In genomic region chr3:36214460-36214859, GRCh38 we compare ENCODE assay signal across 20 cellular contexts.
DNase-seq lines count a peak whose midpoint lies in the region; ATAC-seq, FAIRE-seq and TF ChIP-seq lines count a peak whose summit lies in the region.
"Had no signal": no experiment of that assay in that cellular context is flagged by ENCODE, and none has a peak within 500 bp of the region (broad histone marks: within the 10 kb centered on the region; RNA-seq: fewer than 3 reads in every experiment).

No MANE protein-coding gene starts in this region.

- no peak for FAIRE-seq in A549 (lab: Jason Lieb, UNC)
- no peak for FAIRE-seq in H54 (lab: Jason Lieb, UNC)
- FAIRE-seq: RCC 7860 had no signal

- H3K27ac ChIP-seq in A549 (0 out of 6 replicates have a peak overlapping the region, but pooled peaks of 1 of the 2 experiments have one; percentile 44), thyroid gland (no peak overlapping the region), spleen (no peak overlapping the region)

- CTCF ChIA-PET in A549 (lab: Yijun Ruan, JAX) = no interaction called here

- H3K36me3 ChIP-seq in thyroid gland (no peaks in the 10 kb centered on the region), spleen (no peaks in the 10 kb centered on the region)

- intact Hi-C loops in thyroid gland (cut with DNase I) (no loop called here), spleen (cut with DNase I; ENCODE audit: low total_unique reads) (no loop called here)

- H3K9me3 ChIP-seq in A549 (no peaks in the 10 kb centered on the region), thyroid gland (no peaks in the 10 kb centered on the region), spleen (peaks cover 0 to 5% (median 0%) of the 10 kb centered on the region in 8 donors)

- H3K4me1 ChIP-seq in A549 (peaks cover 19% of the 10 kb centered on the region), thyroid gland (no peaks in the 10 kb centered on the region), spleen (no peaks in the 10 kb centered on the region)

- no peak for TF ChIP-seq CTCF in A549 (IDR thresholded peaks at IDR 0.05)
- TF ChIP-seq CTCF in thyroid gland (IDR thresholded peaks at IDR 0.05) = no peak
- TF ChIP-seq CTCF in spleen (IDR thresholded peaks at IDR 0.05 in 8 of 11, conservative IDR thresholded peaks at IDR 0.05 in 3 of 11) = no peak

- POLR2A ChIA-PET in A549 (lab: Yijun Ruan, JAX) = no interaction called here

- H3K4me2 ChIP-seq in A549 = peak overlapping the region; percentile 35

- DNase-seq in A549 (ENCODE audit: low read depth in 1 of 2, low spot score in 1 of 2) = no peak
- peak; percentile 10 for DNase-seq in NCI-H1092 (lab: John Stamatoyannopoulos, UW)
- DNase-seq in NCI-H524 (lab: John Stamatoyannopoulos, UW) = peak; percentile 19 to 50
- peak; percentile 75 for DNase-seq in cerebellar cortex (ENCODE audit: low spot score)
- DNase-seq in superior temporal gyrus (ENCODE audit: extremely low spot score) = no peak
- DNase-seq in thyroid gland = no peak
- DNase-seq in spleen = no peak
- no peak for DNase-seq in H54 (ENCODE audit: insufficient read length, low spot score)
- DNase-seq: CD8-positive, alpha-beta memory T cell; DMS79; HCEC 1CT; Karpas-422; NCI-H1436 treated with DMSO at 0.1 percent for 48 hours; NCI-H2107; NCI-H226; NCI-H526 treated with DMSO at 0.1 percent for 48 hours; NK-92 treated with Interleukin-12 subunit alpha and Interleukin-12 subunit beta, amount 100 ng/mL, for 24 hours; SW 1271 had no signal

- TF ChIP-seq POLR2A in A549 (IDR thresholded peaks at IDR 0.05; ENCODE audit: low read length) = no peak
- TF ChIP-seq POLR2A in thyroid gland (IDR thresholded peaks at IDR 0.05) = no peak
- no peak for TF ChIP-seq POLR2A in spleen (IDR thresholded peaks at IDR 0.05)
- TF ChIP-seq POLR2A in H54 (IDR thresholded peaks at IDR 0.05; ENCODE audit: low read depth, low read length) = no peak

- TF ChIP-seq EP300 in A549 (IDR thresholded peaks at IDR 0.05) = no peak

- 2% methylated on average over 3 of the region's 3 CpGs for WGBS in A549 (ENCODE audit: missing lambda C conversion rate)
- WGBS in thyroid gland, 2 donors = 83 to 85% methylated on average over 3 of the region's 3 CpGs
- WGBS in spleen, 5 donors = 77 to 92% (median 79%) methylated on average over 3 of the region's 3 CpGs

- no peak overlapping the region for H3K4me3 ChIP-seq in A549
- no peak overlapping the region for H3K4me3 ChIP-seq in thyroid gland (replicated peaks in 1 of 3)
- no peak overlapping the region for H3K4me3 ChIP-seq in spleen

- H3K27me3 ChIP-seq in thyroid gland (no peaks in the 10 kb centered on the region), spleen (replicated peaks in 1 of 7) (no peaks in the 10 kb centered on the region)

- TF ChIP-seq RAD21 in A549 (conservative IDR thresholded peaks at IDR 0.05 in 1 of 2, IDR thresholded peaks at IDR 0.05 in 1 of 2) = no peak

- no peak for ATAC-seq in A549
- ATAC-seq: Right ventricle myocardium inferior had no signal

TF ChIP-seq in A549, 52 proteins besides CTCF, POLR2A, EP300 and RAD21:
- no peak for TF ChIP-seq TP53 (CRISPR knock-in tag; IDR thresholded peaks at IDR 0.05)
- TF ChIP-seq SREBF2 (IDR thresholded peaks at IDR 0.05) = no peak
- no peak for TF ChIP-seq GATA3 (IDR thresholded peaks at IDR 0.05; ENCODE audit: borderline replicate concordance)
- TF ChIP-seq FOSL2 (IDR thresholded peaks at IDR 0.05) = no peak
- TF ChIP-seq FOSL2 (CRISPR knock-in tag; IDR thresholded peaks at IDR 0.05) = no peak
- TF ChIP-seq HEYL (CRISPR knock-in tag; IDR thresholded peaks at IDR 0.05) = no peak
- no peak for TF ChIP-seq ZFP36 (IDR thresholded peaks at IDR 0.05; ENCODE audit: borderline replicate concordance, partially characterized antibody)
- no peak for TF ChIP-seq RFX5 (IDR thresholded peaks at IDR 0.05)
- no peak for TF ChIP-seq ZC3H11A (IDR thresholded peaks at IDR 0.05)
- TF ChIP-seq KDM5A (IDR thresholded peaks at IDR 0.05) = no peak
- no peak for TF ChIP-seq HES2 (IDR thresholded peaks at IDR 0.05)
- no peak for TF ChIP-seq JUN (IDR thresholded peaks at IDR 0.05)
- TF ChIP-seq MAFK (IDR thresholded peaks at IDR 0.05; ENCODE audit: partially characterized antibody) = no peak
- TF ChIP-seq EHF (CRISPR knock-in tag; IDR thresholded peaks at IDR 0.05) = no peak
- no peak for TF ChIP-seq HOXB13 (CRISPR knock-in tag; IDR thresholded peaks at IDR 0.05; ENCODE audit: low read depth)
- no peak for TF ChIP-seq RCOR1 (IDR thresholded peaks at IDR 0.05; ENCODE audit: low read depth, low read length)

Comparison
In these comparisons a context has a peak if more than half of its experiments do, and no peak if none do; other contexts are left out.
1. DNase-seq: peak in NCI-H1092 (single experiment), NCI-H524 (2 of 2) and cerebellar cortex (single experiment); none in A549 (0 of 2), superior temporal gyrus (single experiment), thyroid gland (0 of 2), spleen (single experiment) and H54 (single experiment).